8 cellular contexts compared by ENCODE assay signal in the genomic region with DNA sequence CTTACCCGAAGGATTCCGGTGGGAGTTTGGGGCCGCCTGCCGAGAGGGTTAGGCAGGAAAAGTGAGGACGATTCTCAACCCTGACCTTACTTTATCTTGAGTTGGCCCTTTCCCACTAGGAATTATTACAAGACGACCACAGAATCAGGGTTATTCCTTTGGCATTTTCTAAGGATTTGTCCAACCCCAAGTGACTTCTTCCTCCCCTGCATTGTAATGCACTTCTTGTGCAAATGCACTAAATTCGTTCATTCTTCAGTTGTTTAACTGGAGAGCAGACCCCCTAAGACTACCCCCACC. TPM values are rescaled to one million over a fixed set of nuclear protein-coding genes. Genes with fewer than 3 reads are reported as not detected.
DNase-seq lines count a peak whose midpoint lies in the region; ATAC-seq and TF ChIP-seq lines count a peak whose summit lies in the region.

No MANE protein-coding gene starts in this region.

- H3K9me3 Mint-ChIP-seq in naive thymus-derived CD4-positive, alpha-beta T cell: peaks cover 0 to 2% (median 0%) of the 10 kb centered on the region in 11 donors

- peak overlapping the region; percentile 28 to 95 (median 88) for H3K27ac Mint-ChIP-seq in naive thymus-derived CD4-positive, alpha-beta T cell

- no peaks in the 10 kb centered on the region for H3K27me3 Mint-ChIP-seq in naive thymus-derived CD4-positive, alpha-beta T cell

- H3K9me2 ChIP-seq in Loucy (replicated peaks; ENCODE audit: low read depth, low read length): no peaks in the 10 kb centered on the region

- H4K20me1 ChIP-seq in Loucy (ENCODE audit: insufficient read depth, low read length, poor library complexity, severe bottlenecking): no peaks in the 10 kb centered on the region

- peaks cover 13% of the 10 kb centered on the region; the same call in 1 of the 2 replicates for H3F3A ChIP-seq in Loucy (ENCODE audit: low read depth)

- DNase-seq in BE2C: no peak
- no peak for DNase-seq in coronary artery (ENCODE audit: low spot score)
- no peak for DNase-seq in naive thymus-derived CD4-positive, alpha-beta T cell
- no peak for DNase-seq in NCI-H82 (lab: John Stamatoyannopoulos, UW)
- no peak for DNase-seq in dedifferentiated amniotic fluid mesenchymal stem cell (ENCODE audit: extremely low spot score)
- no peak for DNase-seq in SKM-1 (lab: John Stamatoyannopoulos, UW; ENCODE audit: unreplicated experiment)
- no peak for DNase-seq in erythroblast (lab: John Stamatoyannopoulos, UW)

- H3K36me3 ChIP-seq in BE2C: no peaks in the 10 kb centered on the region
- H3K36me3 ChIP-seq in Loucy (ENCODE audit: insufficient read depth, low read length): no peaks in the 10 kb centered on the region
- peaks cover 0 to 4% (median 0%) of the 10 kb centered on the region in 3 experiments for H3K36me3 ChIP-seq in naive thymus-derived CD4-positive, alpha-beta T cell (ENCODE audit: control insufficient read depth in 2 of 3, insufficient read depth in 3 of 3, low read length in 3 of 3)

- peak overlapping the region; percentile 90 for H3K9ac ChIP-seq in Loucy (ENCODE audit: low read depth, low read length, poor library complexity, severe bottlenecking)

- peak overlapping the region; percentile 91 for H3K4me2 ChIP-seq in Loucy (ENCODE audit: low read depth, low read length, poor library complexity, severe bottlenecking)

- POLR2A ChIA-PET in naive thymus-derived CD4-positive, alpha-beta T cell (lab: Charles Lee): interaction anchor here (0.6 to 1.9 kb wide), 4 partner anchors 20 to 631 kb away, joined by 3 to 8 read pairs (median 4); partner anchors contain the start of gene MTCH1

- H3K4me1 ChIP-seq in BE2C: no peaks in the 10 kb centered on the region; the same call in none of the 2 replicates
- peaks cover 76% of the 10 kb centered on the region for H3K4me1 ChIP-seq in Loucy (ENCODE audit: insufficient read depth, low read length, poor library complexity, severe bottlenecking)
- H3K4me1 ChIP-seq in naive thymus-derived CD4-positive, alpha-beta T cell (ENCODE audit: control insufficient read depth in 2 of 2, insufficient read depth in 2 of 2, low read length in 2 of 2): peaks cover 18 to 21% of the 10 kb centered on the region in 2 donors

- H3K9me3 ChIP-seq in BE2C (no peaks in the 10 kb centered on the region), Loucy (ENCODE audit: insufficient read depth, low read depth, low read length) (no peaks in the 10 kb centered on the region)
- H3K9me3 ChIP-seq in naive thymus-derived CD4-positive, alpha-beta T cell (ENCODE audit: control insufficient read depth in 2 of 3, low read length in 3 of 3): no peaks in the 10 kb centered on the region

- peak overlapping the region; percentile 77; the same call in 1 of the 2 replicates for H2AFZ ChIP-seq in Loucy (ENCODE audit: low read length)

- H3K36me3 Mint-ChIP-seq in naive thymus-derived CD4-positive, alpha-beta T cell: peaks cover 0 to 16% (median 0%) of the 10 kb centered on the region in 5 donors

- peak overlapping the region; percentile 97 for H3K4me3 ChIP-seq in BE2C (ENCODE audit: low read depth, low read length)
- H3K4me3 ChIP-seq in Loucy (ENCODE audit: low read length, poor library complexity, severe bottlenecking): peak overlapping the region; percentile 86
- H3K4me3 ChIP-seq in coronary artery: peak overlapping the region; percentile 91
- H3K4me3 ChIP-seq in naive thymus-derived CD4-positive, alpha-beta T cell (ENCODE audit: low read length): peak overlapping the region; percentile 92

- H3K4me1 Mint-ChIP-seq in naive thymus-derived CD4-positive, alpha-beta T cell: peaks cover 31 to 63% (median 51%) of the 10 kb centered on the region in 7 donors

- no peak for ATAC-seq in naive thymus-derived CD4-positive, alpha-beta T cell

- H3K79me2 ChIP-seq in Loucy (ENCODE audit: insufficient read depth, low read length): peaks cover 94% of the 10 kb centered on the region

- intact Hi-C loops in naive thymus-derived CD4-positive, alpha-beta T cell (cut with micrococcal nuclease): loop anchor here (1.0 to 5.0 kb wide), 4 partner anchors 32 to 174 kb away; partner anchors contain the start of genes CMTR1 (in 1 of the 2) and RNF8 (in 1 of the 2)

- peak overlapping the region; percentile 80 to 99 (median 90) for H3K4me3 Mint-ChIP-seq in naive thymus-derived CD4-positive, alpha-beta T cell

- TF ChIP-seq POLR2A in erythroblast (IDR thresholded peaks at IDR 0.05; ENCODE audit: low read length): no peak

- no peak for TF ChIP-seq CTCF in BE2C (IDR thresholded peaks at IDR 0.05; ENCODE audit: low read depth, low read length)
- TF ChIP-seq CTCF in Loucy (conservative IDR thresholded peaks at IDR 0.05; ENCODE audit: low read length): no peak
- no peak for TF ChIP-seq CTCF in coronary artery (IDR thresholded peaks at IDR 0.05)

- H3K27ac ChIP-seq in coronary artery: peak overlapping the region; percentile 81 to 85
- peak overlapping the region; percentile 87 for H3K27ac ChIP-seq in naive thymus-derived CD4-positive, alpha-beta T cell (ENCODE audit: low read depth, low read length)

- H3K27me3 ChIP-seq in BE2C: no peaks in the 10 kb centered on the region
- no peaks in the 10 kb centered on the region for H3K27me3 ChIP-seq in Loucy (ENCODE audit: insufficient read depth, low read length, poor library complexity, severe bottlenecking)
- no peaks in the 10 kb centered on the region for H3K27me3 ChIP-seq in naive thymus-derived CD4-positive, alpha-beta T cell (ENCODE audit: control insufficient read depth in 2 of 2, insufficient read depth in 2 of 2, low read length in 2 of 2)

- CTCF ChIA-PET in naive thymus-derived CD4-positive, alpha-beta T cell (lab: Charles Lee): no interaction called here

RNA-seq across cellular contexts. Expression of gene TMEM217, which starts 0.4 kb away (rescaled TPM):
- polyA plus RNA-seq in BE2C (2012; ENCODE audit: insufficient read depth, insufficient read length, low read depth): not detected
- total RNA-seq in naive thymus-derived CD4-positive, alpha-beta T cell: 1 to 10 TPM in 2 of 5 experiments, under 1 TPM in 1, not detected in 2; 0.78 to 2.8 (median 1.6) TPM
- under 1 TPM; 0.28 to 0.34 TPM for polyA plus RNA-seq in naive thymus-derived CD4-positive, alpha-beta T cell

RNA-seq across cellular contexts. Expression of gene TBC1D22B, which starts 0.8 kb away (rescaled TPM):
- polyA plus RNA-seq in BE2C (2012; ENCODE audit: insufficient read depth, insufficient read length, low read depth): 5.9 TPM
- 10 to 100 TPM in 2 of 5 experiments, 1 to 10 TPM in 3; 8.3 to 23.5 (median 9.5) TPM for total RNA-seq in naive thymus-derived CD4-positive, alpha-beta T cell
- polyA plus RNA-seq in naive thymus-derived CD4-positive, alpha-beta T cell: 10 to 100 TPM in 1 of 2 donors, 1 to 10 TPM in 1; 7.7 to 10.7 TPM
